ENCODE assay signal across 8 cellular contexts in genomic region chrX:21940356-21940829, GRCh38. TPM values are rescaled to one million over a fixed set of nuclear protein-coding genes. Genes with fewer than 3 reads are reported as not detected.
A peak's percentile ranks its signal among the peaks of the same experiment; 100 is the strongest.
DNase-seq lines count a peak whose midpoint lies in the region; ATAC-seq, FAIRE-seq and TF ChIP-seq lines count a peak whose summit lies in the region.

Gene SMS, plus strand, starts transcription at chrX:21940709. Its CDS starts 116 bp downstream, at chrX:21940825.

- peak within 1 kb of the TSS; percentile 85 for H3K27ac Mint-ChIP-seq in activated naive CD8-positive, alpha-beta T cell treated with anti-CD3 and anti-CD28 coated beads, Interleukin-2, amount 10 ng/mL, durations not matched to agents 7 days and 5 days

- H2AK5ac ChIP-seq in trophoblast cell (ENCODE audit: low read length): no peak within 1 kb of the TSS

- in situ Hi-C loops in G401 (cut with HindIII; ENCODE audit: low sequenced_read_pairs): no loop called here

- H3K4me1 ChIP-seq in Loucy (ENCODE audit: insufficient read depth, low read length, poor library complexity, severe bottlenecking) (peaks cover 11% of the 10 kb centered on the region), trophoblast cell (ENCODE audit: control insufficient read depth in 1 of 2, insufficient read depth in 2 of 2, low read length in 2 of 2) (peaks cover 5 to 6% of the 10 kb centered on the region in 2 experiments), urinary bladder (ENCODE audit: insufficient read depth) (no peaks in the 10 kb centered on the region)

- H3K9me2 ChIP-seq in Loucy (replicated peaks; ENCODE audit: low read depth, low read length): no peaks in the 10 kb centered on the region

- peak within 1 kb of the TSS; percentile 66 for H4K91ac ChIP-seq in trophoblast cell (ENCODE audit: low read depth, low read length)

- ATAC-seq in activated naive CD8-positive, alpha-beta T cell treated with anti-CD3 and anti-CD28 coated beads, Interleukin-2, amount 10 ng/mL, durations not matched to agents 7 days and 5 days (ENCODE audit: low read depth): peak; percentile 71
- ATAC-seq in Right ventricle myocardium superior (ENCODE audit: poor library complexity): peak; percentile 98

- H3K4me3 ChIP-seq in Loucy (ENCODE audit: low read length, poor library complexity, severe bottlenecking) (peak within 1 kb of the TSS; percentile 80), trophoblast cell (ENCODE audit: low read depth, low read length) (peak within 1 kb of the TSS; percentile 80), urinary bladder (ENCODE audit: low read depth, low read length) (peak within 1 kb of the TSS; percentile 82)

- H4K12ac ChIP-seq in trophoblast cell (ENCODE audit: low read depth, low read length): no peak within 1 kb of the TSS

- H4K8ac ChIP-seq in trophoblast cell (ENCODE audit: low read depth, low read length): peak within 1 kb of the TSS; percentile 60

- H2AFZ ChIP-seq in Loucy (ENCODE audit: low read length): peak within 1 kb of the TSS; percentile 73; the same call in 1 of the 2 replicates
- H2AFZ ChIP-seq in trophoblast cell (ENCODE audit: insufficient read depth, low read length, poor library complexity): peak within 1 kb of the TSS; percentile 54

- H3K4ac ChIP-seq in trophoblast cell (ENCODE audit: low read depth, low read length): peak within 1 kb of the TSS; percentile 75

- H3K36me3 Mint-ChIP-seq in activated naive CD8-positive, alpha-beta T cell treated with anti-CD3 and anti-CD28 coated beads, Interleukin-2, amount 10 ng/mL, durations not matched to agents 7 days and 5 days: peaks cover 8% of the 10 kb centered on the region

- H2BK12ac ChIP-seq in trophoblast cell (ENCODE audit: low read length): no peak within 1 kb of the TSS

- H3K23ac ChIP-seq in trophoblast cell (ENCODE audit: low read length): no peak within 1 kb of the TSS

- no peaks in the 10 kb centered on the region for H3K27me3 ChIP-seq in Loucy (ENCODE audit: insufficient read depth, low read length, poor library complexity, severe bottlenecking)
- no peaks in the 10 kb centered on the region for H3K27me3 ChIP-seq in trophoblast cell (ENCODE audit: insufficient read depth, low read length)

- H3K4me1 Mint-ChIP-seq in activated naive CD8-positive, alpha-beta T cell treated with anti-CD3 and anti-CD28 coated beads, Interleukin-2, amount 10 ng/mL, durations not matched to agents 7 days and 5 days: peaks cover 21% of the 10 kb centered on the region

- H3F3A ChIP-seq in Loucy (ENCODE audit: low read depth): no peaks in the 10 kb centered on the region

- peak within 1 kb of the TSS; percentile 56 for H2BK5ac ChIP-seq in trophoblast cell (ENCODE audit: low read depth, low read length, poor library complexity)

- no peaks in the 10 kb centered on the region for H3K27me3 Mint-ChIP-seq in activated naive CD8-positive, alpha-beta T cell treated with anti-CD3 and anti-CD28 coated beads, Interleukin-2, amount 10 ng/mL, durations not matched to agents 7 days and 5 days

- H3K14ac ChIP-seq in trophoblast cell (ENCODE audit: low read length): peak within 1 kb of the TSS; percentile 91

- H3K27ac ChIP-seq in trophoblast cell (ENCODE audit: low read depth, low read length): peak within 1 kb of the TSS; percentile 74
- peak within 1 kb of the TSS; percentile 67 for H3K27ac ChIP-seq in urinary bladder (ENCODE audit: low read depth)

- H3K9me3 ChIP-seq in Loucy (ENCODE audit: insufficient read depth, low read depth, low read length) (no peaks in the 10 kb centered on the region), trophoblast cell (ENCODE audit: insufficient read depth, low read depth, low read length) (no peaks in the 10 kb centered on the region)

- FAIRE-seq in H54 (lab: Jason Lieb, UNC): no peak

- DNase-seq in G401 (ENCODE audit: low spot score): peak; percentile 73
- DNase-seq in H54 (ENCODE audit: insufficient read length, low spot score): no peak
- peak; percentile 29 for DNase-seq in SKM-1 treated with dmso at 0.1 percent for 144 hours (lab: John Stamatoyannopoulos, UW; ENCODE audit: unreplicated experiment)
- DNase-seq in activated naive CD8-positive, alpha-beta T cell treated with anti-CD3 and anti-CD28 coated beads, Interleukin-2, amount 10 ng/mL, durations not matched to agents 7 days and 5 days: peak; percentile 61
- DNase-seq in Right ventricle myocardium superior: peak; percentile 86
- DNase-seq in trophoblast cell: peak; percentile 39 to 66

- H3K79me2 ChIP-seq in Loucy (ENCODE audit: insufficient read depth, low read length): peaks cover 37% of the 10 kb centered on the region
- H3K79me2 ChIP-seq in trophoblast cell (ENCODE audit: control insufficient read depth, insufficient read depth, low read length, poor library complexity): peaks cover 8% of the 10 kb centered on the region

- H4K20me1 ChIP-seq in Loucy (ENCODE audit: insufficient read depth, low read length, poor library complexity, severe bottlenecking): peaks cover 21% of the 10 kb centered on the region

- peak within 1 kb of the TSS; percentile 79 for H3K4me2 ChIP-seq in Loucy (ENCODE audit: low read depth, low read length, poor library complexity, severe bottlenecking)
- H3K4me2 ChIP-seq in trophoblast cell (ENCODE audit: low read length): peak within 1 kb of the TSS; percentile 68

- peak within 1 kb of the TSS; percentile 86 for H3K4me3 Mint-ChIP-seq in activated naive CD8-positive, alpha-beta T cell treated with anti-CD3 and anti-CD28 coated beads, Interleukin-2, amount 10 ng/mL, durations not matched to agents 7 days and 5 days

- intact Hi-C loops in Right ventricle myocardium superior (cut with DNase I): no loop called here

- no peaks in the 10 kb centered on the region for H3K9me3 Mint-ChIP-seq in activated naive CD8-positive, alpha-beta T cell treated with anti-CD3 and anti-CD28 coated beads, Interleukin-2, amount 10 ng/mL, durations not matched to agents 7 days and 5 days

- peaks cover 13% of the 10 kb centered on the region for H3K79me1 ChIP-seq in trophoblast cell (ENCODE audit: low read length)

- peak within 1 kb of the TSS; percentile 90 for H3K18ac ChIP-seq in trophoblast cell (ENCODE audit: low read length)

- no peak for TF ChIP-seq CTCF in Loucy (conservative IDR thresholded peaks at IDR 0.05; ENCODE audit: low read length)

- POLR2A ChIA-PET in activated naive CD8-positive, alpha-beta T cell treated with anti-CD3 and anti-CD28 coated beads, Interleukin-2, amount 10 ng/mL, durations not matched to agents 7 days and 5 days (lab: Charles Lee): interaction anchor here (1.3 to 1.5 kb wide), 2 partner anchors 10 to 33 kb away, joined by 3 to 9 read pairs; no protein-coding TSS in a partner anchor

- WGBS in trophoblast cell (ENCODE audit: extremely low coverage, insufficient coverage, insufficient read length): no CpG with 5 or more reads among the region's 46 CpGs
- WGBS in urinary bladder: under 1% methylated on average over 36 of the region's 46 CpGs

- H2BK120ac ChIP-seq in trophoblast cell (ENCODE audit: insufficient read depth, low read length, poor library complexity): peak within 1 kb of the TSS; percentile 51

- H3K36me3 ChIP-seq in Loucy (ENCODE audit: insufficient read depth, low read length) (no peaks in the 10 kb centered on the region), trophoblast cell (ENCODE audit: control insufficient read depth in 1 of 2, insufficient read depth in 2 of 2, low read length in 2 of 2) (no peaks in the 10 kb centered on the region), urinary bladder (ENCODE audit: insufficient read depth) (no peaks in the 10 kb centered on the region)

- TF ChIP-seq POLR2A in H54 (IDR thresholded peaks at IDR 0.05; ENCODE audit: low read depth, low read length): peak; percentile 76

- peak within 1 kb of the TSS; percentile 73 for H3K9ac ChIP-seq in Loucy (ENCODE audit: low read depth, low read length, poor library complexity, severe bottlenecking)
- H3K9ac ChIP-seq in trophoblast cell (ENCODE audit: low read length): peak within 1 kb of the TSS; percentile 89

RNA-seq across cellular contexts. Expression of gene SMS, which starts in this region (rescaled TPM):
- total RNA-seq in G401 (2014; rRNA removed; shearing (Covaris generic)): 149 and 177 TPM in 2 replicates
- 10 to 100 TPM; 64.1 to 67.4 TPM for total RNA-seq in activated naive CD8-positive, alpha-beta T cell treated with anti-CD3 and anti-CD28 coated beads, Interleukin-2, amount 10 ng/mL, durations not matched to agents 7 days and 5 days
- total RNA-seq in Right ventricle myocardium superior (53.3 TPM), urinary bladder (69.6 TPM)
- polyA plus RNA-seq in trophoblast cell (2013): 177 and 190 TPM in 2 replicates
- polyA plus RNA-seq in urinary bladder: 62.3 TPM
